ENCODE assay signal across 21 cellular contexts in the genomic region with DNA sequence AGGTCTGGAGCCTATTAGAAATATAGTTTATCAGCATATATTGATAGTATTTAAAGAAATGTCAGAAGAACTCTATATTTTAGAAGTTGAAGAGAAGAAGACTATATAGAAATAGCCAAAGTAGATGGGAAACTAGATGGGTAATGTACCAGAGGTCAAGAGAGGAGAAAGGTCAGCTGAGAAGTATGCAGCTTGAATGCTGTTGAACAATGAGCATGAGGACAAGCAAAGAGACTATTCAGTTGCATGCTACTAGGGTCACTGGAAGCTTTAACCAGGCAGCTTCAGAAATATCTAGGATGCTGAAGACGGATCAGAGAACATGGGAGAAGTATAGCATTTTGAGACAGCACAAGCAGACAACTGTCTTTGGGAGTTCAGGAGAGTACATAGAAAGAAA. TPM values are rescaled to one million over a fixed set of nuclear protein-coding genes. Genes with fewer than 3 reads are reported as not detected.
DNase-seq lines count a peak whose midpoint lies in the region; ATAC-seq and TF ChIP-seq lines count a peak whose summit lies in the region.
"Had no signal": no experiment of that assay in that cellular context is flagged by ENCODE, and none has a peak within 500 bp of the region (broad histone marks: within the 10 kb centered on the region; RNA-seq: fewer than 3 reads in every experiment).

No MANE protein-coding gene starts in this region.

- TF ChIP-seq POLR2A in testis (IDR thresholded peaks at IDR 0.05) = no peak

- WGBS in mesenchymal stem cell = 84% methylated on average over 1 of the region's 1 CpG
- 86 to 97% methylated on average over 1 of the region's 1 CpG for WGBS in testis, 2 donors

- H3K27me3 ChIP-seq in MM.1S (replicated peaks; ENCODE audit: insufficient read depth, low read length) = no peaks in the 10 kb centered on the region
- no peaks in the 10 kb centered on the region for H3K27me3 ChIP-seq in mesenchymal stem cell (ENCODE audit: control insufficient read depth in 1 of 2, insufficient read depth in 1 of 2, low read length in 2 of 2)
- no peaks in the 10 kb centered on the region for H3K27me3 ChIP-seq in testis
- H3K27me3 ChIP-seq: BLaER1 treated with 17β-estradiol and CSF1 and Interleukin-3, amounts not matched to agents 10 nM and 100 nM had no signal

- H2AFZ ChIP-seq in MM.1S (ENCODE audit: low read length) (no peak overlapping the region), mesenchymal stem cell (ENCODE audit: low read depth, low read length) (no peak overlapping the region)
- H2AFZ ChIP-seq: GM23248 had no signal

- peaks cover 13% of the 10 kb centered on the region for H3K4me1 ChIP-seq in MM.1S (ENCODE audit: low read length)
- H3K4me1 ChIP-seq in mesenchymal stem cell (ENCODE audit: control insufficient read depth, insufficient read depth, low read depth, low read length) = no peaks in the 10 kb centered on the region
- H3K4me1 ChIP-seq in testis = no peaks in the 10 kb centered on the region
- H3K4me1 ChIP-seq: A549, BE2C had no signal

- no peak overlapping the region for H2BK120ac ChIP-seq in mesenchymal stem cell (ENCODE audit: low read depth, low read length)

- no peak overlapping the region for H4K8ac ChIP-seq in mesenchymal stem cell (ENCODE audit: low read length)

- H2BK15ac ChIP-seq in mesenchymal stem cell (ENCODE audit: low read depth, poor library complexity, severe bottlenecking) = no peak overlapping the region

- no peak for ATAC-seq in GM18858 (IDR thresholded peaks at IDR 0.05; ENCODE audit: unreplicated experiment)
- ATAC-seq: A549, HCT116 had no signal

- H3K23ac ChIP-seq in mesenchymal stem cell (ENCODE audit: low read length in 2 of 2) = no peak overlapping the region

- H3K14ac ChIP-seq in mesenchymal stem cell (ENCODE audit: low read length in 2 of 2) = no peak overlapping the region

- no peak overlapping the region for H2AK5ac ChIP-seq in mesenchymal stem cell (ENCODE audit: low read length, severe bottlenecking)

- H4K91ac ChIP-seq in mesenchymal stem cell (ENCODE audit: low read length) = no peak overlapping the region

- H3K9ac ChIP-seq in MM.1S (ENCODE audit: low read length) (no peak overlapping the region), mesenchymal stem cell (ENCODE audit: low read length) (no peak overlapping the region)
- H3K9ac ChIP-seq: BLaER1 treated with 17β-estradiol and CSF1 and Interleukin-3, amounts not matched to agents 10 nM and 100 nM; GM23248 had no signal

- H4K20me1 ChIP-seq in MM.1S (ENCODE audit: insufficient read depth, low read length) = no peaks in the 10 kb centered on the region
- H4K20me1 ChIP-seq: BLaER1 treated with 17β-estradiol and CSF1 and Interleukin-3, amounts not matched to agents 10 nM and 100 nM had no signal

- H3K4ac ChIP-seq in mesenchymal stem cell (ENCODE audit: low read depth in 1 of 2, low read length in 2 of 2) = no peak overlapping the region

- H3K27ac ChIP-seq in MM.1S (ENCODE audit: low read length) = no peak overlapping the region
- H3K27ac ChIP-seq in mesenchymal stem cell (ENCODE audit: low read length, poor library complexity, severe bottlenecking) = no peak overlapping the region
- H3K27ac ChIP-seq in testis = no peak overlapping the region
- H3K27ac ChIP-seq: A549; BLaER1 treated with 17β-estradiol and CSF1 and Interleukin-3, amounts not matched to agents 10 nM and 100 nM; GM23248 had no signal

- intact Hi-C loops in testis (cut with DNase I; ENCODE audit: low total_unique reads) = no loop called here

- no peaks in the 10 kb centered on the region for H3K79me1 ChIP-seq in mesenchymal stem cell (replicated peaks; ENCODE audit: low read length, poor library complexity, severe bottlenecking)

- DNase-seq in MM.1S (peak; percentile 4), choroid plexus epithelial cell (ENCODE audit: low read depth) (peak; percentile 53), mesenchymal stem cell (peak; percentile 22), DMS114 treated with DMSO at 0.1 percent for 48 hours (lab: John Stamatoyannopoulos, UW; ENCODE audit: unreplicated experiment) (no peak), testis (no peak)
- DNase-seq: 8988T; ACHN; AML-193; BE2C; CD4-positive, alpha-beta T cell; CD8-positive, alpha-beta memory T cell; DMS 273 treated with DMSO at 0.1 percent for 48 hours; DMS53; DMS79 treated with DMSO at 0.1 percent for 48 hours; GF-D8; GM23248; H9 had no signal

- no peaks in the 10 kb centered on the region for H3K79me2 ChIP-seq in MM.1S (ENCODE audit: low read length)

- H3F3A ChIP-seq in MM.1S (ENCODE audit: insufficient read depth, low read length) = no peaks in the 10 kb centered on the region

- H3K9me2 ChIP-seq in MM.1S (replicated peaks; ENCODE audit: insufficient read depth, low read length) = no peaks in the 10 kb centered on the region

- no peaks in the 10 kb centered on the region for H3K36me3 ChIP-seq in MM.1S (replicated peaks; ENCODE audit: insufficient read depth, low read length)
- H3K36me3 ChIP-seq in mesenchymal stem cell (ENCODE audit: control insufficient read depth in 1 of 2, insufficient read depth in 2 of 2, low read depth in 1 of 2, low read length in 2 of 2) = no peaks in the 10 kb centered on the region
- H3K36me3 ChIP-seq in testis (ENCODE audit: low read depth, missing control alignments) = no peaks in the 10 kb centered on the region
- H3K36me3 ChIP-seq: BE2C; BLaER1 treated with 17β-estradiol and CSF1 and Interleukin-3, amounts not matched to agents 10 nM and 100 nM had no signal

- no peak overlapping the region for H3K4me3 ChIP-seq in MM.1S (ENCODE audit: low read length)
- no peak overlapping the region for H3K4me3 ChIP-seq in choroid plexus epithelial cell (ENCODE audit: low read depth, low read length)
- H3K4me3 ChIP-seq in mesenchymal stem cell (ENCODE audit: insufficient read depth in 1 of 2, low read depth in 1 of 2, low read length in 2 of 2) = no peak overlapping the region
- no peak overlapping the region for H3K4me3 ChIP-seq in testis
- H3K4me3 ChIP-seq: A549; BLaER1 treated with 17β-estradiol and CSF1 and Interleukin-3, amounts not matched to agents 10 nM and 100 nM; GM23248 had no signal

- H3K9me3 ChIP-seq in MM.1S (replicated peaks; ENCODE audit: insufficient read depth, low read length) = no peaks in the 10 kb centered on the region
- no peaks in the 10 kb centered on the region for H3K9me3 ChIP-seq in mesenchymal stem cell (ENCODE audit: control insufficient read depth, low read length)
- no peaks in the 10 kb centered on the region for H3K9me3 ChIP-seq in testis
- H3K9me3 ChIP-seq: A549; BE2C; BLaER1 treated with 17β-estradiol and CSF1 and Interleukin-3, amounts not matched to agents 10 nM and 100 nM had no signal

- H3K4me2 ChIP-seq in MM.1S (ENCODE audit: low read depth, low read length) = no peak overlapping the region
- H3K4me2 ChIP-seq in mesenchymal stem cell (ENCODE audit: low read length, poor library complexity, severe bottlenecking) = no peak overlapping the region
- H3K4me2 ChIP-seq: A549 had no signal

- H2BK5ac ChIP-seq in mesenchymal stem cell (ENCODE audit: low read depth, low read length, poor library complexity, severe bottlenecking) = no peak overlapping the region

- H2BK12ac ChIP-seq in mesenchymal stem cell (ENCODE audit: low read length in 2 of 2) = no peak overlapping the region

- TF ChIP-seq CTCF in MM.1S (IDR thresholded peaks at IDR 0.05; ENCODE audit: low read length) = no peak
- no peak for TF ChIP-seq CTCF in choroid plexus epithelial cell (conservative IDR thresholded peaks at IDR 0.05; ENCODE audit: low read depth, low read length)
- no peak for TF ChIP-seq CTCF in testis (IDR thresholded peaks at IDR 0.05)

- no peak overlapping the region for H3K18ac ChIP-seq in mesenchymal stem cell (ENCODE audit: low read depth in 1 of 2, low read length in 2 of 2)

RNA-seq across cellular contexts. Expression of gene TIPARP, which starts 19.6 kb away (rescaled TPM):
- 6.3 TPM for polyA plus RNA-seq in mesenchymal stem cell (2013, experiment 1 of 2)
- 5.7 TPM for polyA plus RNA-seq in mesenchymal stem cell (2013, experiment 2 of 2)
- 10 to 100 TPM; 67.2 to 70.7 TPM for total RNA-seq in testis
- polyA plus RNA-seq in testis (ENCODE audit: insufficient read depth, low read depth, low replicate concordance) = 115 TPM

Comparison
In these comparisons a context has a peak if more than half of its experiments do, and no peak if none do; other contexts are left out.
1. DNase-seq: peak in MM.1S (single experiment), choroid plexus epithelial cell (single experiment) and mesenchymal stem cell (single experiment); none in DMS114 treated with DMSO at 0.1 percent for 48 hours (single experiment) and testis (single experiment).